In genomic region chr5:122896598-122897282, GRCh38 we compare ENCODE assay signal across 9 cellular contexts. TPM values are rescaled to one million over a fixed set of nuclear protein-coding genes. Genes with fewer than 3 reads are reported as not detected.
DNase-seq lines count a peak whose midpoint lies in the region; ATAC-seq, FAIRE-seq and TF ChIP-seq lines count a peak whose summit lies in the region.
"Had no signal": no experiment of that assay in that cellular context is flagged by ENCODE, and none has a peak within 500 bp of the region (broad histone marks: within the 10 kb centered on the region; RNA-seq: fewer than 3 reads in every experiment).

No MANE protein-coding gene starts in this region.

- in situ Hi-C loops in SK-MEL-5 (cut with HindIII; ENCODE audit: low pct_unique_long_range_greater_than_20kb, low sequenced_read_pairs), result no loop called here

- no peak for DNase-seq in GM12891 (ENCODE audit: insufficient read length, low spot score)
- DNase-seq in SK-MEL-5 (ENCODE audit: low read depth, low spot score), result peak; percentile 57
- peak; percentile 13 for DNase-seq in globus pallidus (ENCODE audit: low spot score)
- DNase-seq in UCSD-AML1 (lab: John Stamatoyannopoulos, UW; ENCODE audit: unreplicated experiment), result no peak
- DNase-seq in omental fat pad (ENCODE audit: low spot score), result no peak
- DNase-seq: T-helper 2 cell had no signal

- H3K27ac ChIP-seq in 22Rv1, result no peak overlapping the region

- TF ChIP-seq POLR2A in GM12891 (IDR thresholded peaks at IDR 0.05; ENCODE audit: low read depth, low read length), result no peak

- ATAC-seq in HG02588 (IDR thresholded peaks at IDR 0.05; ENCODE audit: unreplicated experiment) (no peak), omental fat pad (ENCODE audit: low FRiP score) (no peak), HG02938 (IDR thresholded peaks at IDR 0.05; ENCODE audit: unreplicated experiment) (no peak)

- peak; percentile 77 for TF ChIP-seq CTCF in 22Rv1 (IDR thresholded peaks at IDR 0.05)
- no peak for TF ChIP-seq CTCF in omental fat pad (IDR thresholded peaks at IDR 0.05)

- FAIRE-seq in GM12891 (lab: Jason Lieb, UNC), result peak; percentile 38

TF ChIP-seq in GM12891, 5 proteins besides CTCF, POLR2A, EP300 and RAD21:
- TF ChIP-seq TAF1 (IDR thresholded peaks at IDR 0.05; ENCODE audit: low read depth, low read length) (no peak), SPI1 (IDR thresholded peaks at IDR 0.05; ENCODE audit: low read depth, low read length) (no peak)

RNA-seq across cellular contexts. Expression of gene SNX24, which starts 51.3 kb away (rescaled TPM):
- polyA plus RNA-seq in GM12891 (2012; ENCODE audit: low read depth, missing spikeins), result 3.7 TPM
- total RNA-seq in SK-MEL-5 (2014; rRNA removed; shearing (Covaris generic)), result 12.9 and 18.8 TPM in 2 replicates
- 16.4 TPM in 2 replicates for polyA plus RNA-seq in SK-MEL-5 (2015; cell fraction: cytosol; rRNA removed)
- 8.0 and 19.7 TPM in 2 replicates for polyA plus RNA-seq in SK-MEL-5 (2015; cell fraction: nucleus; rRNA removed)
- 10 to 100 TPM; 13.3 to 21.5 (median 17.9) TPM for total RNA-seq in omental fat pad

Comparison
In these comparisons a context has a peak if more than half of its experiments do, and no peak if none do; other contexts are left out.
1. DNase-seq: peak in SK-MEL-5 (single experiment) and globus pallidus (single experiment); none in GM12891 (single experiment), UCSD-AML1 (single experiment) and omental fat pad (single experiment).